Comparison of ENCODE assay signal across 1 cellular context in the genomic region with DNA sequence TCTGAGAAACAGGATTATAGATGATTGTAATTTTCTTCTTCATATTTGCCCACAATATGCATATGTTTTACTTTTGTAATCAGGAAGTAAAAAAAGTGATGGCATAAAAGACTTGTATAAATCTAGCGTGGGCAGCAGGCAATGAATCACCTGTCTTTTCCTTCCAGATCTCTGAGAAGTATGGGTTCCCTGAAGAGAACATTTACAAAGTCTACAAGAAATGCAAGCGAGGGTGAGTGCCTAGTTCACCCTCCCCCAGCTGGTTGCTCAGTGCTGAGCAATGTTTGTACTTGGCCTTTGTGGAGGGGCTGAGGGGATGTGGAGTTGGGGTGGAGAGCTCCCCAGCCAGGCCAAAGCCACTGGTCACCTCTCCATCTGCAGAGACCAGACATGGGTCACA.
TF ChIP-seq lines count a peak whose summit lies in the region.

No MANE protein-coding gene starts in this region.

TF ChIP-seq in WTC11, 78 proteins besides CTCF, POLR2A, EP300 and RAD21 (continued from another document):
- TF ChIP-seq, protein P1, sequence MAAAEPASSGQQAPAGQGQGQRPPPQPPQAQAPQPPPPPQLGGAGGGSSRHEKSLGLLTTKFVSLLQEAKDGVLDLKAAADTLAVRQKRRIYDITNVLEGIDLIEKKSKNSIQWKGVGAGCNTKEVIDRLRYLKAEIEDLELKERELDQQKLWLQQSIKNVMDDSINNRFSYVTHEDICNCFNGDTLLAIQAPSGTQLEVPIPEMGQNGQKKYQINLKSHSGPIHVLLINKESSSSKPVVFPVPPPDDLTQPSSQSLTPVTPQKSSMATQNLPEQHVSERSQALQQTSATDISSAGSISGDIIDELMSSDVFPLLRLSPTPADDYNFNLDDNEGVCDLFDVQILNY (CRISPR knock-in tag; IDR thresholded peaks at IDR 0.05): no peak
- no peak for TF ChIP-seq NR2C2 (CRISPR knock-in tag; IDR thresholded peaks at IDR 0.05)
- TF ChIP-seq, protein P2, sequence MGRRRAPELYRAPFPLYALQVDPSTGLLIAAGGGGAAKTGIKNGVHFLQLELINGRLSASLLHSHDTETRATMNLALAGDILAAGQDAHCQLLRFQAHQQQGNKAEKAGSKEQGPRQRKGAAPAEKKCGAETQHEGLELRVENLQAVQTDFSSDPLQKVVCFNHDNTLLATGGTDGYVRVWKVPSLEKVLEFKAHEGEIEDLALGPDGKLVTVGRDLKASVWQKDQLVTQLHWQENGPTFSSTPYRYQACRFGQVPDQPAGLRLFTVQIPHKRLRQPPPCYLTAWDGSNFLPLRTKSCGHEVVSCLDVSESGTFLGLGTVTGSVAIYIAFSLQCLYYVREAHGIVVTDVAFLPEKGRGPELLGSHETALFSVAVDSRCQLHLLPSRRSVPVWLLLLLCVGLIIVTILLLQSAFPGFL (CRISPR knock-in tag; IDR thresholded peaks at IDR 0.05; ENCODE audit: borderline replicate concordance): no peak
- no peak for TF ChIP-seq MXD4 (CRISPR knock-in tag; IDR thresholded peaks at IDR 0.05; ENCODE audit: borderline replicate concordance)
- no peak for TF ChIP-seq SOX15 (CRISPR knock-in tag; IDR thresholded peaks at IDR 0.05)
- no peak for TF ChIP-seq NR1H2 (CRISPR knock-in tag; IDR thresholded peaks at IDR 0.05)
- TF ChIP-seq ZBTB21 (CRISPR knock-in tag; IDR thresholded peaks at IDR 0.05; ENCODE audit: borderline replicate concordance): no peak
- TF ChIP-seq IRF2 (CRISPR knock-in tag; IDR thresholded peaks at IDR 0.05; ENCODE audit: borderline replicate concordance, low read depth): no peak
- TF ChIP-seq, protein P3, sequence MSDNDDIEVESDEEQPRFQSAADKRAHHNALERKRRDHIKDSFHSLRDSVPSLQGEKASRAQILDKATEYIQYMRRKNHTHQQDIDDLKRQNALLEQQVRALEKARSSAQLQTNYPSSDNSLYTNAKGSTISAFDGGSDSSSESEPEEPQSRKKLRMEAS (CRISPR knock-in tag; IDR thresholded peaks at IDR 0.05): no peak
- no peak for TF ChIP-seq FOXK1 (CRISPR knock-in tag; IDR thresholded peaks at IDR 0.05)
TF ChIP-seq in WTC11: peak in this region for 0.
